14 cellular contexts compared by ENCODE assay signal in the genomic region with DNA sequence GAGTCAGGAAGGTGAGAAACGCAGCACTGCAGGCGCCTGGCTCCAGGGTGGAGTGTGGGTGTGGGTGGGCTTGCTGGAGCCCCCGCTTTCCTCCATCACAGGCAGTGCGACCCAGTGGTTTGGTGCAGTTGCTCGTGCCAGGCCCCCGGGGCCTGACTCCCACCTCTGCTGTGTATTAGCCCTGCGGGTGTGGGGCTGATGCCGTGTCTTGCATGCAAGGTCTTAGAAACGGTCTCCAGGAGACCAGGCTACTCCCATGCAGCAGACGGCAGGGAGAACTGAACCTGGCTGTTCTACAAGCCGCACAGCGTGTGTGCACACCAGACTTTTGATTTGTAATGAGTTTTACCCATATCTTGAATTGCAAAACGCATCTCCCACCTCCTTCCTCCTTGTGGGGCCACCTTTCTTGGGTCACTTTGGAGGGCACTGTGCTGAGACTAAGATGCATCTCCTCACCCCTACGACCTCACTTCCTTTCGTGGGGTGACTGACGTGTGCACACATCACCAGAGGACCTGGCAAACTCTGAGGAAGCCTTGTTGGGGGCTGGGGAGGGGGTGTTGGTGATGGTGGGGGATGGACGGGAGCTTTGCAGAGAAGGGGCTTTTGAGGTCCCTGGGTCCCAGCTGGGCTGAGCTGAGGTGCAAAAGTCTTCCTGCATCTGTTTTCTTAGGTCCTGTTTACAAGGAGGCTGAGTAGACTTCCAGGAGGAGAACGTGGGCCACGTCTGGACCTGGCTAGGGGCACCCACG.
"Had no signal": no experiment of that assay in that cellular context is flagged by ENCODE, and none has a peak within 500 bp of the region (broad histone marks: within the 10 kb centered on the region; RNA-seq: fewer than 3 reads in every experiment).

No MANE protein-coding gene starts in this region.

- H3K9me3 Mint-ChIP-seq: activated naive CD4-positive, alpha-beta T cell treated with anti-CD3 and anti-CD28 coated beads, Interleukin-2, amount 50 U/mL, for 24 hours; activated T-cell treated with anti-CD3 and anti-CD28 coated beads, Interleukin-2, amount 50 U/mL, for 4 hours; stimulated activated naive CD8-positive, alpha-beta T cell treated with anti-CD3 and anti-CD28 coated beads, Interleukin-15, Interleukin-2, amounts not matched to agents 100 ng/mL and 50 ng/mL, for 24 hours had no signal

- H3K36me3 Mint-ChIP-seq: activated naive CD4-positive, alpha-beta T cell treated with anti-CD3 and anti-CD28 coated beads, Interleukin-2, amount 50 U/mL, for 24 hours had no signal

- H3K27me3 Mint-ChIP-seq: activated naive CD4-positive, alpha-beta T cell treated with anti-CD3 and anti-CD28 coated beads, Interleukin-2, amount 50 U/mL, for 24 hours had no signal

- H3K36me3 ChIP-seq: colonic mucosa, esophagus squamous epithelium, right lobe of liver had no signal

- H3K27ac ChIP-seq: colonic mucosa, esophagus squamous epithelium, psoas muscle, right lobe of liver, VCaP had no signal

- H3K27me3 ChIP-seq: colonic mucosa, right lobe of liver had no signal

- H3K27ac Mint-ChIP-seq: activated naive CD4-positive, alpha-beta T cell treated with anti-CD3 and anti-CD28 coated beads, Interleukin-2, amount 50 U/mL, for 24 hours; stimulated activated naive CD8-positive, alpha-beta T cell treated with anti-CD3 and anti-CD28 coated beads, Interleukin-15, Interleukin-2, amounts not matched to agents 100 ng/mL and 50 ng/mL, for 24 hours had no signal

- H3K4me3 ChIP-seq: colonic mucosa, esophagus squamous epithelium, lung, psoas muscle, right lobe of liver had no signal

- H3K4me1 ChIP-seq: colonic mucosa, psoas muscle, right lobe of liver had no signal

- DNase-seq: activated effector memory CD4-positive, alpha-beta T cell treated with anti-CD3 and anti-CD28 coated beads, Interleukin-2, amount 50 U/mL, for 16 hours; amniotic stem cell; colonic mucosa; esophagus squamous epithelium; hippocampal formation; kidney glomerular epithelial cell; naive B cell; psoas muscle; right lobe of liver had no signal

- ATAC-seq: psoas muscle, right lobe of liver had no signal

- H3K9me3 ChIP-seq: colonic mucosa, esophagus squamous epithelium, psoas muscle, right lobe of liver had no signal

- H3K4me3 Mint-ChIP-seq: activated naive CD4-positive, alpha-beta T cell treated with anti-CD3 and anti-CD28 coated beads, Interleukin-2, amount 50 U/mL, for 24 hours; activated T-cell treated with anti-CD3 and anti-CD28 coated beads, Interleukin-2, amount 50 U/mL, for 4 hours; stimulated activated naive CD8-positive, alpha-beta T cell treated with anti-CD3 and anti-CD28 coated beads, Interleukin-15, Interleukin-2, amounts not matched to agents 100 ng/mL and 50 ng/mL, for 24 hours had no signal
